Comparison of ENCODE assay signal across 8 cellular contexts in genomic region chr1:156102634-156103511, GRCh38. TPM values are rescaled to one million over a fixed set of nuclear protein-coding genes. Genes with fewer than 3 reads are reported as not detected.
DNase-seq lines count a peak whose midpoint lies in the region; ATAC-seq and TF ChIP-seq lines count a peak whose summit lies in the region.

No MANE protein-coding gene starts in this region.

- no peak for TF ChIP-seq CTCF in mammary epithelial cell (conservative IDR thresholded peaks at IDR 0.05 in 1 of 2, IDR thresholded peaks at IDR 0.05 in 1 of 2; ENCODE audit: extremely low read depth in 1 of 2, insufficient read depth in 1 of 2, low read depth in 1 of 2, low read length in 2 of 2)
- TF ChIP-seq CTCF in mucosa of descending colon (IDR thresholded peaks at IDR 0.05) = no peak

- H3K36me3 ChIP-seq in HUES48 (ENCODE audit: control insufficient read depth, insufficient read depth, low read length) (no peaks in the 10 kb centered on the region), mammary epithelial cell (ENCODE audit: insufficient read depth, low read length) (no peaks in the 10 kb centered on the region), mucosa of descending colon (ENCODE audit: low read depth) (no peaks in the 10 kb centered on the region)

- H3K9me3 ChIP-seq in HUES48 (ENCODE audit: control insufficient read depth, insufficient read depth, low read length) (no peaks in the 10 kb centered on the region), mammary epithelial cell (replicated peaks; ENCODE audit: insufficient read depth, low read length) (no peaks in the 10 kb centered on the region), mucosa of descending colon (no peaks in the 10 kb centered on the region)

- CTCF ChIA-PET in mammary epithelial cell (lab: Charles Lee; ENCODE audit: low non-redundant PET) = no interaction called here

- peak overlapping the region; percentile 3 for H3K27ac ChIP-seq in HUES48 (ENCODE audit: low read depth, low read length)
- peak overlapping the region; percentile 91 for H3K27ac ChIP-seq in mammary epithelial cell (ENCODE audit: insufficient read depth, low read depth, low read length)

- peak; percentile 81 for DNase-seq in A172 (ENCODE audit: low spot score)
- no peak for DNase-seq in mammary epithelial cell
- DNase-seq in mucosa of descending colon = peak; percentile 54 to 67 (median 59)
- DNase-seq in RPMI8226 = no peak
- DNase-seq in DMS114 treated with DMSO at 0.1 percent for 48 hours (lab: John Stamatoyannopoulos, UW; ENCODE audit: unreplicated experiment) = no peak
- DNase-seq in middle frontal gyrus (ENCODE audit: extremely low spot score, low spot score) = no peak

- dilution Hi-C loops in mammary epithelial cell (cut with HindIII; ENCODE audit: low sequenced_read_pairs) = loop anchor here (5.0 kb wide), 1 partner anchor 119 kb away; no protein-coding TSS in a partner anchor

- H3K27me3 ChIP-seq in HUES48 (ENCODE audit: control insufficient read depth, insufficient read depth, low read length) = no peaks in the 10 kb centered on the region
- H3K27me3 ChIP-seq in mammary epithelial cell (ENCODE audit: insufficient read depth, low read length) = no peaks in the 10 kb centered on the region

- WGBS in mammary epithelial cell (ENCODE audit: low coverage, missing lambda C conversion rate) = 51% methylated on average over 11 of the region's 16 CpGs

- H3K4me3 ChIP-seq in HUES48 (ENCODE audit: low read depth, low read length) (no peak overlapping the region), mammary epithelial cell (replicated peaks in 1 of 3; ENCODE audit: insufficient read depth in 1 of 3, low read depth in 2 of 3, low read length in 3 of 3) (no peak overlapping the region), mucosa of descending colon (no peak overlapping the region)

- ATAC-seq in mucosa of descending colon (peak; percentile 18), HG03432 (IDR thresholded peaks at IDR 0.05; ENCODE audit: unreplicated experiment) (no peak)

- no peaks in the 10 kb centered on the region for H4K20me1 ChIP-seq in mammary epithelial cell (ENCODE audit: insufficient read depth, low read length)

- in situ Hi-C loops in mammary epithelial cell (cut with MboI; ENCODE audit: low sequenced_read_pairs in 2 of 2) = no loop called here

- BruUV-seq in mammary epithelial cell (replicated peaks; lab: Mats Ljungman, UMichigan) = TSS peak; percentile 63

- intact Hi-C loops in mammary epithelial cell (cut with micrococcal nuclease) (no loop called here), mucosa of descending colon (cut with DNase I, micrococcal nuclease) (no loop called here)

- H3K4me1 ChIP-seq in HUES48 (ENCODE audit: control insufficient read depth, insufficient read depth, low read length) = peaks cover 33% of the 10 kb centered on the region
- H3K4me1 ChIP-seq in mammary epithelial cell (ENCODE audit: insufficient read depth, low read length) = peaks cover 48% of the 10 kb centered on the region
- peaks cover 66% of the 10 kb centered on the region for H3K4me1 ChIP-seq in mucosa of descending colon (ENCODE audit: low read depth)

- H3K4me2 ChIP-seq in mammary epithelial cell (ENCODE audit: insufficient read depth, low read depth, low read length) = peak overlapping the region; percentile 29

- H2AFZ ChIP-seq in mammary epithelial cell (ENCODE audit: low read depth, low read length) = peak overlapping the region; percentile 19

- H3K9ac ChIP-seq in HUES48 (ENCODE audit: low read depth, low read length) (no peak overlapping the region), mammary epithelial cell (ENCODE audit: insufficient read depth, low read length) (no peak overlapping the region)

- H3K79me2 ChIP-seq in mammary epithelial cell (ENCODE audit: insufficient read depth, low read length) = no peaks in the 10 kb centered on the region

RNA-seq across cellular contexts. Expression of gene LMNA, which starts 11.6 kb away (rescaled TPM):
- total RNA-seq in A172 (2014; rRNA removed; shearing (Covaris generic)) = 1,695 and 2,065 TPM in 2 replicates
- total RNA-seq in mammary epithelial cell (100 to 1,000 TPM; 389 to 797 TPM), mucosa of descending colon (100 to 1,000 TPM; 263 to 334 (median 308) TPM)
- 759 TPM for polyA plus RNA-seq in mammary epithelial cell
- polyA minus RNA-seq in mammary epithelial cell = 852 TPM

RNA-seq across cellular contexts. Expression of gene MEX3A, which starts 20.6 kb away (rescaled TPM):
- 11.2 and 12.5 TPM in 2 replicates for total RNA-seq in A172 (2014; rRNA removed; shearing (Covaris generic))
- total RNA-seq in mammary epithelial cell = 1 to 10 TPM; 1.9 to 2.5 TPM
- 1.3 TPM for polyA plus RNA-seq in mammary epithelial cell
- polyA minus RNA-seq in mammary epithelial cell = 1.2 TPM
- 1 to 10 TPM in 1 of 3 donors, under 1 TPM in 2; 0.32 to 2.5 (median 0.66) TPM for total RNA-seq in mucosa of descending colon

RNA-seq across cellular contexts. Expression of gene RAB25, which starts 41.9 kb away (rescaled TPM):
- total RNA-seq in A172 (2014; rRNA removed; shearing (Covaris generic)) = 0.12 TPM in 1 of 2 replicates, not detected in the other
- 10 to 100 TPM; 24.0 to 44.4 TPM for total RNA-seq in mammary epithelial cell
- polyA plus RNA-seq in mammary epithelial cell = 131 TPM
- polyA minus RNA-seq in mammary epithelial cell = 110 TPM
- 100 to 1,000 TPM in 2 of 3 donors, 10 to 100 TPM in 1; 85.1 to 242 (median 158) TPM for total RNA-seq in mucosa of descending colon

RNA-seq across cellular contexts. Expression of gene LAMTOR2, which starts 48.3 kb away (rescaled TPM):
- 179 TPM in 2 replicates for total RNA-seq in A172 (2014; rRNA removed; shearing (Covaris generic))
- total RNA-seq in mammary epithelial cell (10 to 100 TPM; 43.7 to 71.3 TPM), mucosa of descending colon (10 to 100 TPM; 49.8 to 73.4 (median 60.7) TPM)
- polyA plus RNA-seq in mammary epithelial cell = 128 TPM
- 82.3 TPM for polyA minus RNA-seq in mammary epithelial cell

RNA-seq across cellular contexts. Expression of gene UBQLN4, which starts 49.3 kb away (rescaled TPM):
- total RNA-seq in A172 (2014; rRNA removed; shearing (Covaris generic)) = 35.9 and 37.1 TPM in 2 replicates
- total RNA-seq in mammary epithelial cell (10 to 100 TPM; 20.3 to 39.9 TPM), mucosa of descending colon (10 to 100 TPM; 23.7 to 36.9 (median 23.9) TPM)
- 34.3 TPM for polyA plus RNA-seq in mammary epithelial cell
- 57.3 TPM for polyA minus RNA-seq in mammary epithelial cell

Comparison
In these comparisons a context has a peak if more than half of its experiments do, and no peak if none do; other contexts are left out.
1. DNase-seq: peak in A172 (single experiment) and mucosa of descending colon (3 of 3); none in mammary epithelial cell (single experiment), RPMI8226 (single experiment), DMS114 treated with DMSO at 0.1 percent for 48 hours (single experiment) and middle frontal gyrus (single experiment).
2. RNA of gene RAB25, which starts 41.9 kb away (total RNA-seq): 85.1 to 242 TPM in mucosa of descending colon and 24.0 to 44.4 TPM in mammary epithelial cell; 0.12 TPM in A172; every median in the first group is over 10 times any median in the second.